ENCODE assay signal across 8 cellular contexts in genomic region chrX:14030248-14030592, GRCh38. TPM values are rescaled to one million over a fixed set of nuclear protein-coding genes. Genes with fewer than 3 reads are reported as not detected.
DNase-seq lines count a peak whose midpoint lies in the region; ATAC-seq and TF ChIP-seq lines count a peak whose summit lies in the region.

No MANE protein-coding gene starts in this region.

- ATAC-seq in HG02763 (IDR thresholded peaks at IDR 0.05; ENCODE audit: unreplicated experiment): peak; percentile 16
- no peak for ATAC-seq in gastroesophageal sphincter
- peak; percentile 25 to 35 for ATAC-seq in gastrocnemius medialis
- no peak for ATAC-seq in GM19452 (IDR thresholded peaks at IDR 0.05; ENCODE audit: unreplicated experiment)

- peak overlapping the region; percentile 80 for H3K4me3 Mint-ChIP-seq in Caco-2 (ENCODE audit: unreplicated experiment)

- no peaks in the 10 kb centered on the region for H3K27me3 Mint-ChIP-seq in Caco-2 (ENCODE audit: insufficient read depth, unreplicated experiment)

- peaks cover 8% of the 10 kb centered on the region for H3K4me1 Mint-ChIP-seq in Caco-2 (ENCODE audit: low read depth, unreplicated experiment)

- H3K36me3 ChIP-seq in Caco-2 (ENCODE audit: control insufficient read depth, insufficient read depth, low read length): no peaks in the 10 kb centered on the region
- H3K36me3 ChIP-seq in gastroesophageal sphincter: no peaks in the 10 kb centered on the region
- H3K36me3 ChIP-seq in gastrocnemius medialis: no peaks in the 10 kb centered on the region

- H3K9me3 ChIP-seq in Caco-2: no peaks in the 10 kb centered on the region
- no peaks in the 10 kb centered on the region for H3K9me3 ChIP-seq in gastroesophageal sphincter
- no peaks in the 10 kb centered on the region for H3K9me3 ChIP-seq in gastrocnemius medialis

- H3K27ac Mint-ChIP-seq in Caco-2 (ENCODE audit: unreplicated experiment): peak overlapping the region; percentile 95

- CTCF ChIA-PET in Caco-2 (lab: Charles Lee): interaction anchor here (1.1 kb wide), 1 partner anchor 384 kb away, joined by 4 read pairs; no protein-coding TSS in a partner anchor

- DNase-seq in Caco-2 (no peak), gastrocnemius medialis (no peak), NCI-H774 (lab: John Stamatoyannopoulos, UW) (no peak), GOT3 (lab: John Stamatoyannopoulos, UW) (no peak)

- TF ChIP-seq CTCF in Caco-2 (IDR thresholded peaks at IDR 0.05; ENCODE audit: insufficient read depth in 1 of 2, low read depth in 1 of 2, low read length in 1 of 2, severe bottlenecking in 1 of 2, unreplicated experiment in 1 of 2): no peak
- no peak for TF ChIP-seq CTCF in WI38 (IDR thresholded peaks at IDR 0.05; ENCODE audit: low read depth, low read length)
- no peak for TF ChIP-seq CTCF in gastroesophageal sphincter (IDR thresholded peaks at IDR 0.05)
- TF ChIP-seq CTCF in gastrocnemius medialis (IDR thresholded peaks at IDR 0.05 in 4 of 5, conservative IDR thresholded peaks at IDR 0.05 in 1 of 5): no peak

- peak overlapping the region; percentile 83 to 88 (median 88) for H3K27ac ChIP-seq in gastroesophageal sphincter
- peak overlapping the region; percentile 74 to 90 (median 82) for H3K27ac ChIP-seq in gastrocnemius medialis

- BruUV-seq in Caco-2 (replicated peaks; lab: Mats Ljungman, UMichigan): TSS peak; percentile 96

- 5 to 6% methylated on average over 2 to 4 of the region's 4 CpGs for WGBS in gastroesophageal sphincter (ENCODE audit: low coverage in 1 of 2), 2 donors

- H3K4me3 ChIP-seq in Caco-2 (ENCODE audit: low read depth, low read length): peak overlapping the region; percentile 55
- peak overlapping the region; percentile 70 for H3K4me3 ChIP-seq in WI38 (ENCODE audit: low read depth, low read length)
- H3K4me3 ChIP-seq in gastroesophageal sphincter: peak overlapping the region; percentile 64 to 73
- H3K4me3 ChIP-seq in gastrocnemius medialis: peak overlapping the region; percentile 66 to 81 (median 77)

- POLR2A ChIA-PET in Caco-2 (lab: Charles Lee): interaction anchor here (1.3 kb wide), 1 partner anchor 361 kb away, joined by 4 read pairs; no protein-coding TSS in a partner anchor

- no peaks in the 10 kb centered on the region for H3K27me3 ChIP-seq in Caco-2 (replicated peaks; ENCODE audit: control insufficient read depth, insufficient read depth, low read length)
- no peaks in the 10 kb centered on the region for H3K27me3 ChIP-seq in gastroesophageal sphincter
- H3K27me3 ChIP-seq in gastrocnemius medialis: no peaks in the 10 kb centered on the region

- H3K36me3 Mint-ChIP-seq in Caco-2 (ENCODE audit: insufficient read depth, unreplicated experiment): peaks cover 10% of the 10 kb centered on the region

- in situ Hi-C loops in gastrocnemius medialis (cut with MboI; ENCODE audit: low sequenced_read_pairs in 4 of 4): loop anchor here (5.0 to 25.0 kb wide), 10 partner anchors 265 to 1207 kb away; partner anchors contain the start of genes OFD1 (in 1 of the 4), TCEANC (in 1 of the 4) and TRAPPC2 (in 1 of the 4)

- TF ChIP-seq EP300 in gastroesophageal sphincter (IDR thresholded peaks at IDR 0.05): no peak

- H3K4me1 ChIP-seq in Caco-2: no peaks in the 10 kb centered on the region; the same call in 1 of the 2 replicates
- peaks cover 0 to 35% (median 0%) of the 10 kb centered on the region in 3 donors for H3K4me1 ChIP-seq in gastroesophageal sphincter
- H3K4me1 ChIP-seq in gastrocnemius medialis: peaks cover 4 to 30% of the 10 kb centered on the region in 2 donors

- intact Hi-C loops in Caco-2 (cut with micrococcal nuclease; ENCODE audit: unreplicated experiment) (no loop called here), gastrocnemius medialis (cut with DNase I; ENCODE audit: low total_unique reads) (no loop called here)

- no peaks in the 10 kb centered on the region for H3K9me3 Mint-ChIP-seq in Caco-2 (ENCODE audit: unreplicated experiment)

- no peak for TF ChIP-seq POLR2A in gastroesophageal sphincter (IDR thresholded peaks at IDR 0.05)
- TF ChIP-seq POLR2A in gastrocnemius medialis (IDR thresholded peaks at IDR 0.05): no peak

RNA-seq across cellular contexts. Expression of gene GEMIN8, which starts 0.5 kb away (rescaled TPM):
- 7.7 and 8.6 TPM in 2 replicates for total RNA-seq in Caco-2 (2022)
- 10 to 100 TPM; 11.0 to 25.6 (median 20.7) TPM for total RNA-seq in gastroesophageal sphincter
- total RNA-seq in gastrocnemius medialis: 1 to 10 TPM; 6.4 to 8.8 (median 6.9) TPM

Comparison
In these comparisons a context has a peak if more than half of its experiments do, and no peak if none do; other contexts are left out.
1. ATAC-seq: peak in HG02763 (single experiment) and gastrocnemius medialis (2 of 2); none in gastroesophageal sphincter (single experiment) and GM19452 (single experiment).
2. Peak in every context shown above with its lines, with median percentiles within 50 percentile points of each other: H3K4me3 ChIP-seq.